1 cellular context compared by ENCODE assay signal in genomic region chr9:34522971-34523797, GRCh38.
TF ChIP-seq lines count a peak whose summit lies in the region.

Gene ENHO, minus strand, starts transcription at chr9:34522990. Its CDS starts 1,295 bp downstream, at chr9:34521695.

TF ChIP-seq in IMR-90, 13 proteins besides CTCF, POLR2A, EP300 and RAD21 (continued from another document):
- peak; percentile 84 for TF ChIP-seq BHLHE40 (IDR thresholded peaks at IDR 0.05; ENCODE audit: low read depth, low read length)
- no peak for TF ChIP-seq SMC3 (IDR thresholded peaks at IDR 0.05; ENCODE audit: low read depth, low read length)
- peak; percentile 44; the same call in 1 of the 2 replicates for TF ChIP-seq MAZ (IDR thresholded peaks at IDR 0.05; ENCODE audit: borderline replicate concordance, low read depth, low read length)
- no peak for TF ChIP-seq RCOR1 (IDR thresholded peaks at IDR 0.05; ENCODE audit: insufficient replicate concordance, low read length)
- no peak for TF ChIP-seq ELK1 (IDR thresholded peaks at IDR 0.05; ENCODE audit: borderline replicate concordance, low read depth, low read length)
- TF ChIP-seq NFE2L2 (IDR thresholded peaks at IDR 0.05; ENCODE audit: low read depth, low read length): no peak
- peak; percentile 48; the same call in 1 of the 2 replicates for TF ChIP-seq FOS (IDR thresholded peaks at IDR 0.05; ENCODE audit: low read depth, low read length)
- TF ChIP-seq MXI1 (IDR thresholded peaks at IDR 0.05; ENCODE audit: borderline replicate concordance, low read depth, low read length): no peak
- TF ChIP-seq USF2 (IDR thresholded peaks at IDR 0.05; ENCODE audit: low read depth, low read length): no peak
- no peak for TF ChIP-seq RFX5 (IDR thresholded peaks at IDR 0.05; ENCODE audit: low read depth, low read length)
